In genomic region chr18:68083131-68083530, GRCh38 we compare ENCODE assay signal across 17 cellular contexts.
A peak's percentile ranks its signal among the peaks of the same experiment; 100 is the strongest.
DNase-seq lines count a peak whose midpoint lies in the region; ATAC-seq and TF ChIP-seq lines count a peak whose summit lies in the region.
"Had no signal": no experiment of that assay in that cellular context is flagged by ENCODE, and none has a peak within 500 bp of the region (broad histone marks: within the 10 kb centered on the region; RNA-seq: fewer than 3 reads in every experiment).

No MANE protein-coding gene starts in this region.

- ATAC-seq in HG03457 (IDR thresholded peaks at IDR 0.05; ENCODE audit: unreplicated experiment) (no peak), HG03097 (IDR thresholded peaks at IDR 0.05; ENCODE audit: low FRiP score, unreplicated experiment) (no peak), gastrocnemius medialis (no peak)
- ATAC-seq: activated naive CD8-positive, alpha-beta T cell treated with anti-CD3 and anti-CD28 coated beads, Interleukin-2, amount 50 U/mL, for 24 hours; activated T-cell treated with anti-CD3 and anti-CD28 coated beads, Interleukin-2, amount 50 U/mL, for 4 hours; mucosa of descending colon had no signal

- H3K4me1 ChIP-seq in gastrocnemius medialis, result no peaks in the 10 kb centered on the region
- H3K4me1 ChIP-seq: transverse colon had no signal

- intact Hi-C loops in gastrocnemius medialis (cut with DNase I; ENCODE audit: low total_unique reads), result no loop called here

- H3K9me3 ChIP-seq in gastrocnemius medialis, result no peaks in the 10 kb centered on the region
- H3K9me3 ChIP-seq: mucosa of descending colon, transverse colon had no signal

- no peaks in the 10 kb centered on the region for H3K36me3 ChIP-seq in gastrocnemius medialis
- H3K36me3 ChIP-seq: transverse colon had no signal

- TF ChIP-seq POLR2A in gastrocnemius medialis (IDR thresholded peaks at IDR 0.05), result no peak

- H3K4me3 ChIP-seq in retinal pigment epithelial cell (ENCODE audit: low read length) (no peak overlapping the region), gastrocnemius medialis (no peak overlapping the region)
- H3K4me3 ChIP-seq: mucosa of descending colon, transverse colon had no signal

- H3K27me3 ChIP-seq in gastrocnemius medialis, result no peaks in the 10 kb centered on the region
- H3K27me3 ChIP-seq: transverse colon had no signal

- peak; percentile 46 for DNase-seq in EH (ENCODE audit: low read depth)
- peak; percentile 1 for DNase-seq in SW480 (ENCODE audit: low spot score)
- DNase-seq in fibroblast of peridontal ligament (ENCODE audit: extremely low read depth), result peak; percentile 95
- peak; percentile 72 for DNase-seq in retinal pigment epithelial cell (ENCODE audit: low read depth)
- DNase-seq in gastrocnemius medialis, result no peak
- no peak for DNase-seq in KG1 (lab: John Stamatoyannopoulos, UW)
- DNase-seq: activated CD4-positive, CD25-positive, alpha-beta regulatory T cell treated with anti-CD3 and anti-CD28 coated beads, Interleukin-2, amount 50 U/mL, for 72 hours; activated naive CD8-positive, alpha-beta T cell treated with anti-CD3 and anti-CD28 coated beads, Interleukin-2, amount 50 U/mL, for 24 hours; activated T-cell treated with anti-CD3 and anti-CD28 coated beads, Interleukin-2, amount 50 U/mL, for 4 hours; CD4-positive, alpha-beta T cell; mucosa of descending colon; NCI-H1417 treated with DMSO at 0.1 percent for 48 hours; NCI-H446 treated with DMSO at 0.1 percent for 48 hours; stimulated activated CD4-positive, alpha-beta T cell treated with anti-CD3 and anti-CD28 coated beads, Interleukin-2, amount 100 ng/mL, for 24 hours; transverse colon had no signal

- TF ChIP-seq CTCF in retinal pigment epithelial cell (conservative IDR thresholded peaks at IDR 0.05; ENCODE audit: low read depth, low read length), result no peak
- no peak for TF ChIP-seq CTCF in gastrocnemius medialis (IDR thresholded peaks at IDR 0.05 in 4 of 5, conservative IDR thresholded peaks at IDR 0.05 in 1 of 5)

- no peak overlapping the region for H3K27ac ChIP-seq in gastrocnemius medialis
- H3K27ac ChIP-seq: transverse colon had no signal

- in situ Hi-C loops in gastrocnemius medialis (cut with MboI; ENCODE audit: low sequenced_read_pairs in 4 of 4), result no loop called here

Comparison
In these comparisons a context has a peak if more than half of its experiments do, and no peak if none do; other contexts are left out.
1. DNase-seq: peak in EH (single experiment), SW480 (single experiment), fibroblast of peridontal ligament (single experiment) and retinal pigment epithelial cell (single experiment); none in gastrocnemius medialis (0 of 2) and KG1 (single experiment).